Comparison of ENCODE assay signal across 8 cellular contexts in genomic region chr17:81471804-81472456, GRCh38. TPM values are rescaled to one million over a fixed set of nuclear protein-coding genes. Genes with fewer than 3 reads are reported as not detected.
DNase-seq lines count a peak whose midpoint lies in the region; ATAC-seq and TF ChIP-seq lines count a peak whose summit lies in the region.

No MANE protein-coding gene starts in this region.

- DNase-seq in stimulated activated naive CD8-positive, alpha-beta T cell treated with anti-CD3 and anti-CD28 coated beads, Interleukin-15, amount 100 ng/mL, for 72 hours: peak in 1 of 2 donors; percentile 38
- DNase-seq in stimulated activated naive CD8-positive, alpha-beta T cell treated with anti-CD3 and anti-CD28 coated beads, Interleukin-15, Interleukin-2, amounts not matched to agents 100 U/mL and 50 U/mL, for 24 hours: no peak
- DNase-seq in WERI-Rb-1 (peak; percentile 74), right cardiac atrium (peak in 2 of 3 donors; percentile 74 to 77), smooth muscle cell of the brain vasculature (ENCODE audit: low read depth, low spot score) (peak; percentile 85), NCI-H1694 (lab: John Stamatoyannopoulos, UW) (no peak)
- no peak for DNase-seq in activated CD8-positive, alpha-beta memory T cell treated with anti-CD3 and anti-CD28 coated beads, Interleukin-2, amount 50 U/mL, for 48 hours

- H3K4me1 Mint-ChIP-seq in stimulated activated naive CD8-positive, alpha-beta T cell treated with anti-CD3 and anti-CD28 coated beads, Interleukin-15, amount 100 ng/mL, for 72 hours: no peaks in the 10 kb centered on the region

- 86% methylated on average over 30 of the region's 30 CpGs for WGBS in right cardiac atrium

- no peaks in the 10 kb centered on the region for H3K9me3 Mint-ChIP-seq in stimulated activated naive CD8-positive, alpha-beta T cell treated with anti-CD3 and anti-CD28 coated beads, Interleukin-15, amount 100 ng/mL, for 72 hours

- H3K4me3 Mint-ChIP-seq in stimulated activated naive CD8-positive, alpha-beta T cell treated with anti-CD3 and anti-CD28 coated beads, Interleukin-15, amount 100 ng/mL, for 72 hours: no peak overlapping the region

- intact Hi-C loops in right cardiac atrium (cut with DNase I): loop anchor here in 2 of 4 donors (5.0 to 10.0 kb wide), 2 partner anchors 35 to 47 kb away; no protein-coding TSS in a partner anchor

- ATAC-seq in stimulated activated naive CD8-positive, alpha-beta T cell treated with anti-CD3 and anti-CD28 coated beads, Interleukin-15, amount 100 ng/mL, for 72 hours: peak; percentile 52
- no peak for ATAC-seq in stimulated activated naive CD8-positive, alpha-beta T cell treated with anti-CD3 and anti-CD28 coated beads, Interleukin-15, Interleukin-2, amounts not matched to agents 100 U/mL and 50 U/mL, for 24 hours
- ATAC-seq in right cardiac atrium: peak in 1 of 2 donors; percentile 23
- ATAC-seq in HG03196 (IDR thresholded peaks at IDR 0.05; ENCODE audit: unreplicated experiment): no peak

- H3K4me1 ChIP-seq in right cardiac atrium (ENCODE audit: control insufficient read depth, insufficient read depth, low read length): no peaks in the 10 kb centered on the region

- no peak for TF ChIP-seq CTCF in WERI-Rb-1 (IDR thresholded peaks at IDR 0.05; ENCODE audit: low read depth, low read length)

- H3K27ac ChIP-seq in WERI-Rb-1 (peak overlapping the region; percentile 8; the same call in 1 of the 2 replicates), right cardiac atrium (ENCODE audit: low read length) (no peak overlapping the region)

- no peaks in the 10 kb centered on the region for H3K27me3 Mint-ChIP-seq in stimulated activated naive CD8-positive, alpha-beta T cell treated with anti-CD3 and anti-CD28 coated beads, Interleukin-15, amount 100 ng/mL, for 72 hours

- H3K4me3 ChIP-seq in WERI-Rb-1 (ENCODE audit: low read depth, low read length): no peak overlapping the region
- no peak overlapping the region for H3K4me3 ChIP-seq in right cardiac atrium (ENCODE audit: low read length)

- H3K36me3 ChIP-seq in WERI-Rb-1: no peaks in the 10 kb centered on the region; the same call in 1 of the 2 replicates

- H3K9me3 ChIP-seq in WERI-Rb-1 (ENCODE audit: severe bottlenecking): no peaks in the 10 kb centered on the region
- H3K9me3 ChIP-seq in right cardiac atrium (ENCODE audit: control insufficient read depth, low read length): no peaks in the 10 kb centered on the region

- H3K27me3 ChIP-seq in WERI-Rb-1 (ENCODE audit: insufficient read depth, low read depth, severe bottlenecking) (no peaks in the 10 kb centered on the region), right cardiac atrium (ENCODE audit: control insufficient read depth, insufficient read depth) (no peaks in the 10 kb centered on the region)

- H3K27ac Mint-ChIP-seq in stimulated activated naive CD8-positive, alpha-beta T cell treated with anti-CD3 and anti-CD28 coated beads, Interleukin-15, amount 100 ng/mL, for 72 hours: no peak overlapping the region

RNA-seq across cellular contexts. Expression of gene ACTG1, which starts 40.7 kb away (rescaled TPM):
- total RNA-seq in right cardiac atrium: 100 to 1,000 TPM; 347 to 772 (median 510) TPM
- 410 TPM for polyA plus RNA-seq in right cardiac atrium

RNA-seq across cellular contexts. Expression of gene FSCN2, which starts 56.2 kb away (rescaled TPM):
- under 1 TPM; 0.45 to 0.63 (median 0.53) TPM for total RNA-seq in right cardiac atrium
- 0.48 TPM for polyA plus RNA-seq in right cardiac atrium

Comparison
In these comparisons a context has a peak if more than half of its experiments do, and no peak if none do; other contexts are left out.
1. DNase-seq: peak in WERI-Rb-1 (single experiment), right cardiac atrium (2 of 3) and smooth muscle cell of the brain vasculature (single experiment); none in stimulated activated naive CD8-positive, alpha-beta T cell treated with anti-CD3 and anti-CD28 coated beads, Interleukin-15, Interleukin-2, amounts not matched to agents 100 U/mL and 50 U/mL, for 24 hours (single experiment), NCI-H1694 (single experiment) and activated CD8-positive, alpha-beta memory T cell treated with anti-CD3 and anti-CD28 coated beads, Interleukin-2, amount 50 U/mL, for 48 hours (single experiment).